ENCODE assay signal across 26 cellular contexts in genomic region chr15:27764339-27764738, GRCh38.
DNase-seq lines count a peak whose midpoint lies in the region; ATAC-seq, FAIRE-seq and TF ChIP-seq lines count a peak whose summit lies in the region.
"Had no signal": no experiment of that assay in that cellular context is flagged by ENCODE, and none has a peak within 500 bp of the region (broad histone marks: within the 10 kb centered on the region; RNA-seq: fewer than 3 reads in every experiment).

No MANE protein-coding gene starts in this region.

- H4K8ac ChIP-seq in H1 (ENCODE audit: extremely low read depth, insufficient read depth, low read length) (no peak overlapping the region), mesendoderm (ENCODE audit: low read depth, low read length) (no peak overlapping the region)

- no peak for TF ChIP-seq CTCF in GM23338 (conservative IDR thresholded peaks at IDR 0.05; ENCODE audit: low read depth in 2 of 2)
- no peak for TF ChIP-seq CTCF in H1 (IDR thresholded peaks at IDR 0.05; ENCODE audit: control extremely low read depth in 1 of 3, insufficient read depth in 1 of 3, low read depth in 1 of 3, low read length in 3 of 3)

- no peaks in the 10 kb centered on the region for H3F3A ChIP-seq in GM23338 (replicated peaks; ENCODE audit: low read depth)

- H4K5ac ChIP-seq in H1 (ENCODE audit: insufficient read length, low read depth, low read length) (no peak overlapping the region), mesendoderm (ENCODE audit: low read length) (no peak overlapping the region)

- peaks cover 12% of the 10 kb centered on the region for H3K9me2 ChIP-seq in GM23338 (ENCODE audit: insufficient read depth)

- peaks cover 8% of the 10 kb centered on the region for H3K27me3 Mint-ChIP-seq in GM23338 (ENCODE audit: insufficient read depth, low read depth, poor library complexity)
- H3K27me3 Mint-ChIP-seq: CD4-positive, alpha-beta memory T cell; IgD-negative memory B cell had no signal

- DNase-seq in GM23338 (ENCODE audit: low spot score), result peak; percentile 17
- peak; percentile 21 for DNase-seq in NCI-H69 (lab: John Stamatoyannopoulos, UW)
- no peak for DNase-seq in H1 (ENCODE audit: low read depth in 1 of 2, low spot score in 2 of 2)
- DNase-seq in mesendoderm, result peak; percentile 88
- no peak for DNase-seq in AG20443 (ENCODE audit: low spot score)
- DNase-seq in stimulated activated naive CD4-positive, alpha-beta T cell (lab: John Stamatoyannopoulos, UW), result no peak
- DNase-seq: AML-193; CD4-positive, alpha-beta memory T cell; COR-L47; DMS53; EL; GF-D8; H9; MM.1S; NCI-H2029; NCI-H446; NCI-H526 had no signal

- H3K36me3 Mint-ChIP-seq in GM23338 (ENCODE audit: low read depth), result peaks cover 16% of the 10 kb centered on the region
- H3K36me3 Mint-ChIP-seq: CD4-positive, alpha-beta memory T cell had no signal

- H3K56ac ChIP-seq in H1 (replicated peaks; ENCODE audit: insufficient read length, low read depth, low read length), result no peak overlapping the region
- H3K56ac ChIP-seq in mesendoderm (ENCODE audit: low read length), result peak overlapping the region; percentile 34

- no peak overlapping the region for H4K91ac ChIP-seq in H1 (replicated peaks; ENCODE audit: insufficient read length, low read length)

- H3K27ac Mint-ChIP-seq in GM23338, result no peak overlapping the region
- H3K27ac Mint-ChIP-seq: CD4-positive, alpha-beta memory T cell; H9; IgD-negative memory B cell had no signal

- H2BK15ac ChIP-seq in H1 (ENCODE audit: low read length), result no peak overlapping the region
- H2BK15ac ChIP-seq in mesendoderm (replicated peaks; ENCODE audit: low read depth), result no peak overlapping the region

- H2AK5ac ChIP-seq in H1 (ENCODE audit: low read depth, low read length), result no peak overlapping the region
- H2AK5ac ChIP-seq in mesendoderm (ENCODE audit: low read length), result no peak overlapping the region

- peak overlapping the region; percentile 23; the same call in 1 of the 2 replicates for H2AFZ ChIP-seq in GM23338
- H2AFZ ChIP-seq in H1 (ENCODE audit: low read length), result no peak overlapping the region

- H3K14ac ChIP-seq in H1 (ENCODE audit: insufficient read length), result no peak overlapping the region

- TF ChIP-seq EP300 in H1 (IDR thresholded peaks at IDR 0.05; ENCODE audit: borderline replicate concordance in 1 of 2, low read depth in 2 of 2, low read length in 2 of 2), result no peak

- H3K4ac ChIP-seq in H1 (replicated peaks; ENCODE audit: insufficient read length, low read depth, low read length) (no peak overlapping the region), mesendoderm (ENCODE audit: low read depth, low read length) (no peak overlapping the region)

- TF ChIP-seq POLR2A in H1 (IDR thresholded peaks at IDR 0.05; ENCODE audit: control extremely low read depth in 1 of 2, low read depth in 2 of 2, low read length in 2 of 2), result no peak

- 0 out of 2 replicates have a peak overlapping the region, but pooled peaks have one; percentile 2 for H2BK12ac ChIP-seq in H1 (ENCODE audit: low read depth, low read length)

- H3K27me3 ChIP-seq in GM23338 (ENCODE audit: insufficient read depth) (no peaks in the 10 kb centered on the region), H1 (replicated peaks in 1 of 4; ENCODE audit: control insufficient read depth in 3 of 4, extremely low read depth in 1 of 4, insufficient read depth in 3 of 4, low read length in 3 of 4) (no peaks in the 10 kb centered on the region), mesendoderm (ENCODE audit: insufficient read depth, low read length, poor library complexity) (no peaks in the 10 kb centered on the region)
- H3K27me3 ChIP-seq: BLaER1 treated with 17β-estradiol and CSF1 and Interleukin-3, amounts not matched to agents 10 nM and 100 nM had no signal

- FAIRE-seq in H1 (lab: Jason Lieb, UNC), result no peak
- FAIRE-seq: A204.1, GM12891, HTR-8/SVneo had no signal

- H3K23ac ChIP-seq in H1 (ENCODE audit: insufficient read length) (no peak overlapping the region), mesendoderm (ENCODE audit: low read length) (no peak overlapping the region)

- H4K20me1 ChIP-seq in GM23338 (replicated peaks; ENCODE audit: insufficient read depth) (no peaks in the 10 kb centered on the region), H1 (replicated peaks in 1 of 2; ENCODE audit: control insufficient read depth in 1 of 2, insufficient read depth in 2 of 2, low read length in 2 of 2) (no peaks in the 10 kb centered on the region)
- H4K20me1 ChIP-seq: BLaER1 treated with 17β-estradiol and CSF1 and Interleukin-3, amounts not matched to agents 10 nM and 100 nM had no signal

- H3K79me1 ChIP-seq in H1 (ENCODE audit: low read depth, low read length), result no peaks in the 10 kb centered on the region
- no peaks in the 10 kb centered on the region for H3K79me1 ChIP-seq in mesendoderm (ENCODE audit: low read length)

- POLR2A ChIA-PET in H1 (lab: Charles Lee; ENCODE audit: partially characterized antibody), result interaction anchor here (0.6 kb wide), 1 partner anchor 11 kb away, joined by 3 read pairs; no protein-coding TSS in a partner anchor

- peaks cover 7 to 10% of the 10 kb centered on the region in 2 experiments; a peak in 2 of 4 replicates for H3K9me3 ChIP-seq in H1 (ENCODE audit: insufficient read depth in 2 of 2, low read depth in 1 of 2, low read length in 1 of 2)

- H3K18ac ChIP-seq in H1 (ENCODE audit: extremely low read depth, low read length) (no peak overlapping the region), mesendoderm (ENCODE audit: low read length) (no peak overlapping the region)

- peaks cover 29% of the 10 kb centered on the region for H3K4me1 Mint-ChIP-seq in GM23338
- H3K4me1 Mint-ChIP-seq: CD4-positive, alpha-beta memory T cell; IgD-negative memory B cell had no signal

- no peak overlapping the region for H2BK5ac ChIP-seq in H1 (ENCODE audit: low read depth, low read length)
- no peak overlapping the region for H2BK5ac ChIP-seq in mesendoderm (ENCODE audit: low read length)

- H3K79me2 ChIP-seq in GM23338 (replicated peaks; ENCODE audit: insufficient read depth), result no peaks in the 10 kb centered on the region
- H3K79me2 ChIP-seq in H1 (ENCODE audit: control insufficient read depth in 1 of 2, insufficient read depth in 2 of 2, low read length in 2 of 2), result no peaks in the 10 kb centered on the region
- no peaks in the 10 kb centered on the region for H3K79me2 ChIP-seq in mesendoderm (ENCODE audit: control insufficient read depth, insufficient read depth, low read length)

- H2BK120ac ChIP-seq in H1 (replicated peaks; ENCODE audit: low read depth, low read length) (no peak overlapping the region), mesendoderm (ENCODE audit: low read depth, low read length) (no peak overlapping the region)

- H3K4me3 Mint-ChIP-seq in GM23338, result no peak overlapping the region
- H3K4me3 Mint-ChIP-seq: CD4-positive, alpha-beta memory T cell; H9; IgD-negative memory B cell had no signal

- ATAC-seq in GM23338, result no peak
- no peak for ATAC-seq in HG02840 (IDR thresholded peaks at IDR 0.05; ENCODE audit: low FRiP score, unreplicated experiment)
- ATAC-seq: Panc1, SK-N-SH treated with all-trans-retinoic acid at 6 μM for 48 hours had no signal

- no peak overlapping the region for H2BK20ac ChIP-seq in H1 (ENCODE audit: low read length)

- H3K4me2 ChIP-seq in GM23338 (0 out of 2 replicates have a peak overlapping the region, but pooled peaks have one; percentile 27), H1 (ENCODE audit: insufficient read depth in 1 of 2, low read depth in 2 of 2, low read length in 2 of 2) (peak overlapping the region in 1 of 2 experiments; percentile 44; a peak in 2 of 4 replicates), mesendoderm (ENCODE audit: low read length) (no peak overlapping the region)
- H3K4me2 ChIP-seq: BLaER1 treated with 17β-estradiol and CSF1 and Interleukin-3, amounts not matched to agents 10 nM and 100 nM; KMS-11 had no signal

- no peak for TF ChIP-seq RAD21 in H1 (IDR thresholded peaks at IDR 0.05 in 1 of 2, conservative IDR thresholded peaks at IDR 0.05 in 1 of 2; ENCODE audit: low read depth in 2 of 2, low read length in 2 of 2)

- H3K27ac ChIP-seq in GM23338 (ENCODE audit: low read depth) (peak overlapping the region; percentile 45; the same call in 1 of the 2 replicates), H1 (ENCODE audit: low read depth, low read length) (no peak overlapping the region), mesendoderm (ENCODE audit: low read depth, low read length) (no peak overlapping the region)
- H3K27ac ChIP-seq: BLaER1 treated with 17β-estradiol and CSF1 and Interleukin-3, amounts not matched to agents 10 nM and 100 nM; KMS-11 had no signal

- H3K36me3 ChIP-seq in GM23338 (ENCODE audit: insufficient read depth), result no peaks in the 10 kb centered on the region
- no peaks in the 10 kb centered on the region for H3K36me3 ChIP-seq in H1 (ENCODE audit: control insufficient read depth in 2 of 4, insufficient read depth in 4 of 4, low read length in 3 of 4)
- no peaks in the 10 kb centered on the region for H3K36me3 ChIP-seq in mesendoderm (ENCODE audit: control insufficient read depth, insufficient read depth, low read length)
- H3K36me3 ChIP-seq: BLaER1 treated with 17β-estradiol and CSF1 and Interleukin-3, amounts not matched to agents 10 nM and 100 nM had no signal

- CTCF ChIA-PET in H1 (lab: Charles Lee; ENCODE audit: partially characterized antibody), result no interaction called here

- H3K9ac ChIP-seq in H1 (replicated peaks in 1 of 4; ENCODE audit: extremely low read depth in 1 of 4, low read depth in 3 of 4, low read length in 3 of 4) (no peak overlapping the region), mesendoderm (ENCODE audit: low read length) (no peak overlapping the region)
- H3K9ac ChIP-seq: BLaER1 treated with 17β-estradiol and CSF1 and Interleukin-3, amounts not matched to agents 10 nM and 100 nM; KMS-11 had no signal

- H3K4me3 ChIP-seq in GM23338 (no peak overlapping the region), H1 (ENCODE audit: extremely low read depth in 1 of 4, insufficient read depth in 2 of 4, low read depth in 3 of 4, low read length in 4 of 4) (no peak overlapping the region), mesendoderm (ENCODE audit: low read length) (no peak overlapping the region)
- H3K4me3 ChIP-seq: BLaER1 treated with 17β-estradiol and CSF1 and Interleukin-3, amounts not matched to agents 10 nM and 100 nM had no signal

- peaks cover 19% of the 10 kb centered on the region; the same call in 2 of the 3 replicates for H3K9me3 Mint-ChIP-seq in GM23338

- no peaks in the 10 kb centered on the region for H3K23me2 ChIP-seq in H1 (ENCODE audit: low read depth, low read length)

- 76% methylated on average over 3 of the region's 3 CpGs; no CpG with 5 or more reads in 1 of the 2 experiments for WGBS in H1 (ENCODE audit: extremely low coverage in 1 of 2, insufficient coverage in 1 of 2, insufficient read length in 1 of 2, insufficient replicate concordance in 2 of 2, low coverage in 1 of 2, low lambda C conversion rate in 2 of 2, missing lambda C conversion rate in 1 of 2), 2 experiments
- WGBS in mesendoderm (ENCODE audit: extremely low coverage, insufficient coverage, low lambda C conversion rate), result no CpG with 5 or more reads among the region's 3 CpGs

- peaks cover 16% of the 10 kb centered on the region for H3K4me1 ChIP-seq in GM23338 (ENCODE audit: insufficient read depth)
- peaks cover 2 to 7% (median 3%) of the 10 kb centered on the region in 4 experiments for H3K4me1 ChIP-seq in H1 (replicated peaks in 1 of 4; ENCODE audit: control insufficient read depth in 3 of 4, insufficient read depth in 4 of 4, low read length in 3 of 4)
- H3K4me1 ChIP-seq in mesendoderm (ENCODE audit: control insufficient read depth, low read depth, low read length), result peaks cover 4% of the 10 kb centered on the region

TF ChIP-seq in H1, 55 proteins besides CTCF, POLR2A, EP300 and RAD21 (continues in another document):
- TF ChIP-seq KDM5A (IDR thresholded peaks at IDR 0.05; ENCODE audit: low read length), result no peak

Comparison
In these comparisons a context has a peak if more than half of its experiments do, and no peak if none do; other contexts are left out.
1. DNase-seq: peak in GM23338 (single experiment), NCI-H69 (single experiment) and mesendoderm (single experiment); none in H1 (0 of 2), AG20443 (single experiment) and stimulated activated naive CD4-positive, alpha-beta T cell (0 of 6).